In the genomic region with DNA sequence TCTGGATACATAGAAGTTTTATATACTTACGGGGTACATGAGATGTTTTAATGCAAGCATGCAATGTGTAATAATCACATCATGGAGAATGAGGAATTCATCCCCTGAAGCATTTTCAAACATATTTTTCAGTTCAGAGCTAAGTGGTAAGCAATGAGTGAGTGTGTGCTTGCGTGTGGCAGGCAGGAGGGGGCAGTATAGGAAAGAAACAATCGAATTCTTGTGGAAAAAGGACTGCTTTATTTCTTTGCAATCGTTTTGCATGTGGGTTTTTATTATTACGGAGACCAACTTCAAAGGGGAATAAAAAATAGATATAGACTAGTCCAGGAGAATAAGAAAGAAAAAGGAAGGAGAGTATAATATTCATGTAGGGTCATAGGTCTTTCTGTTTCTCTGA, we compare ENCODE assay signal across 8 cellular contexts.
DNase-seq lines count a peak whose midpoint lies in the region; ATAC-seq and TF ChIP-seq lines count a peak whose summit lies in the region.

No MANE protein-coding gene starts in this region.

- H3K27ac Mint-ChIP-seq in HFFc6 (no peak overlapping the region), WTC11 (no peak overlapping the region)

- H3K4me3 ChIP-seq in GM12865 (ENCODE audit: low read depth, low read length) (no peak overlapping the region), SJCRH30 (no peak overlapping the region), tibial nerve (no peak overlapping the region)

- H3K27me3 Mint-ChIP-seq in HFFc6 (ENCODE audit: insufficient read depth) (peaks cover 2% of the 10 kb centered on the region; the same call in 1 of the 2 replicates), WTC11 (ENCODE audit: low read depth) (peaks cover 16% of the 10 kb centered on the region)

- POLR2A ChIA-PET in WTC11 (lab: Charles Lee) = no interaction called here

- H3K9me3 ChIP-seq in SJCRH30 (replicated peaks) = no peaks in the 10 kb centered on the region
- peaks cover 0 to 7% (median 0%) of the 10 kb centered on the region in 4 donors for H3K9me3 ChIP-seq in tibial nerve

- no peak for ATAC-seq in HG03108 (IDR thresholded peaks at IDR 0.05; ENCODE audit: unreplicated experiment)
- no peak for ATAC-seq in WTC11

- H3K4me1 Mint-ChIP-seq in HFFc6 (ENCODE audit: low read depth) (no peaks in the 10 kb centered on the region), WTC11 (no peaks in the 10 kb centered on the region)

- TF ChIP-seq POLR2A in tibial nerve (IDR thresholded peaks at IDR 0.05) = no peak

- no peak overlapping the region for H3K27ac ChIP-seq in SJCRH30
- H3K27ac ChIP-seq in tibial nerve = no peak overlapping the region

- H3K4me3 Mint-ChIP-seq in HFFc6 (no peak overlapping the region), WTC11 (no peak overlapping the region)

- no peak for TF ChIP-seq EP300 in tibial nerve (IDR thresholded peaks at IDR 0.05)

- CTCF ChIA-PET in WTC11 (lab: Charles Lee) = no interaction called here

- peak; percentile 67 for TF ChIP-seq CTCF in GM12865 (IDR thresholded peaks at IDR 0.05; ENCODE audit: insufficient read depth, low read depth, low read length, missing control alignments)
- TF ChIP-seq CTCF in HFFc6 (IDR thresholded peaks at IDR 0.05) = peak; percentile 20; the same call in 1 of the 2 replicates
- TF ChIP-seq CTCF in tibial nerve (IDR thresholded peaks at IDR 0.05) = peak in 2 of 5 experiments; percentile 12 to 25
- TF ChIP-seq CTCF in WTC11 (IDR thresholded peaks at IDR 0.05) = no peak

- DNase-seq in GM12865 (ENCODE audit: low read depth) (peak; percentile 38), HFFc6 (no peak), SJCRH30 (peak; percentile 4 to 31), medulla oblongata (ENCODE audit: extremely low spot score) (peak; percentile 23), tibial nerve (ENCODE audit: low spot score in 2 of 2) (no peak), WTC11 (ENCODE audit: low spot score) (no peak), NCI-H2171 treated with DMSO at 0.1 percent for 48 hours (lab: John Stamatoyannopoulos, UW) (no peak)

- H3K9me3 Mint-ChIP-seq in HFFc6 = peaks cover 36% of the 10 kb centered on the region
- H3K9me3 Mint-ChIP-seq in WTC11 = peaks cover 79% of the 10 kb centered on the region

- 29 to 36% methylated on average over 5 of the region's 5 CpGs for WGBS in tibial nerve, 2 donors

- no peaks in the 10 kb centered on the region for H3K36me3 ChIP-seq in SJCRH30
- no peaks in the 10 kb centered on the region for H3K36me3 ChIP-seq in tibial nerve

- H3K36me3 Mint-ChIP-seq in HFFc6 (ENCODE audit: low read depth) (no peaks in the 10 kb centered on the region), WTC11 (peaks cover 63% of the 10 kb centered on the region)

- H3K27me3 ChIP-seq in SJCRH30 = no peaks in the 10 kb centered on the region
- no peaks in the 10 kb centered on the region for H3K27me3 ChIP-seq in tibial nerve

- H3K4me1 ChIP-seq in SJCRH30 (no peaks in the 10 kb centered on the region), tibial nerve (no peaks in the 10 kb centered on the region)

TF ChIP-seq in WTC11, 78 proteins besides CTCF, POLR2A, EP300 and RAD21:
- TF ChIP-seq OVOL2 (CRISPR knock-in tag; IDR thresholded peaks at IDR 0.05; ENCODE audit: borderline replicate concordance) (no peak), ZBTB21 (CRISPR knock-in tag; IDR thresholded peaks at IDR 0.05; ENCODE audit: borderline replicate concordance) (no peak), ZNF671 (CRISPR knock-in tag; IDR thresholded peaks at IDR 0.05) (no peak)
- TF ChIP-seq, protein P1, sequence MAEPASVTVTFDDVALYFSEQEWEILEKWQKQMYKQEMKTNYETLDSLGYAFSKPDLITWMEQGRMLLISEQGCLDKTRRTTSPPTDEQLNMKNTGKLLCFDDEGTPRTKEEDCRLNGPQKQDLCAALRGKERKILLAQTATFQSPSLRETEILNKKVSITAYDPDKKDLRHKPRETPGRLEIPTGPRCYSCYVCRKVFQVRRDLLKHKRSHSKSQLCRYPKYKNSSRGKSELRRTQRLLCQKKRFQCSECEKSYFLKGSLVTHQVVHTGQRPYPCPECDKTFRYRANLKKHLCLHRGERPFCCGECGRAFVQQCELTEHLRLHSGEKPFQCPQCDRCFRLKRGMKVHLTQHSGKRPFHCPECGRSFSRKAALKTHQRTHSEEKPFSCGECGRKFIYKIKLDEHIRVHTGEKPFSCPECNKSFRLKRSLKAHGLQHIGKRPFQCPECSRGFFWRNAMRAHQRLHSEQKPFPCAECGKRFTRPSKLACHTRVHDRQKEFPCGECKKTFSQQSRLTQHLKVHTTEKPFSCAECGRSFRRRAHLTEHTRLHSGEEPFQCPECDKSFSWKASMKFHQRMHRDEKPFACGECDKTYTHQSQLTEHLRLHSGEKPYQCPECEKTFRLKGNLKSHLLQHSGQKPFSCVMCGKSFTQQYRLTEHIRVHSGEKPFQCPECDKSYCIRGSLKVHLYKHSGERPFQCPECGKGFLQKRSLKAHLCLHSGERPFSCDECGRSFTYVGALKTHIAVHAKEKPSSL (CRISPR knock-in tag; conservative IDR thresholded peaks at IDR 0.05) = no peak
- TF ChIP-seq, protein P2, sequence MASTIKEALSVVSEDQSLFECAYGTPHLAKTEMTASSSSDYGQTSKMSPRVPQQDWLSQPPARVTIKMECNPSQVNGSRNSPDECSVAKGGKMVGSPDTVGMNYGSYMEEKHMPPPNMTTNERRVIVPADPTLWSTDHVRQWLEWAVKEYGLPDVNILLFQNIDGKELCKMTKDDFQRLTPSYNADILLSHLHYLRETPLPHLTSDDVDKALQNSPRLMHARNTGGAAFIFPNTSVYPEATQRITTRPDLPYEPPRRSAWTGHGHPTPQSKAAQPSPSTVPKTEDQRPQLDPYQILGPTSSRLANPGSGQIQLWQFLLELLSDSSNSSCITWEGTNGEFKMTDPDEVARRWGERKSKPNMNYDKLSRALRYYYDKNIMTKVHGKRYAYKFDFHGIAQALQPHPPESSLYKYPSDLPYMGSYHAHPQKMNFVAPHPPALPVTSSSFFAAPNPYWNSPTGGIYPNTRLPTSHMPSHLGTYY (CRISPR knock-in tag; IDR thresholded peaks at IDR 0.05) = no peak

Comparison
In these comparisons a context has a peak if more than half of its experiments do, and no peak if none do; other contexts are left out.
1. DNase-seq: peak in GM12865 (single experiment), SJCRH30 (2 of 2) and medulla oblongata (single experiment); none in HFFc6 (single experiment), tibial nerve (0 of 2), WTC11 (single experiment) and NCI-H2171 treated with DMSO at 0.1 percent for 48 hours (single experiment).